ENCODE assay signal across 8 cellular contexts in the genomic region with DNA sequence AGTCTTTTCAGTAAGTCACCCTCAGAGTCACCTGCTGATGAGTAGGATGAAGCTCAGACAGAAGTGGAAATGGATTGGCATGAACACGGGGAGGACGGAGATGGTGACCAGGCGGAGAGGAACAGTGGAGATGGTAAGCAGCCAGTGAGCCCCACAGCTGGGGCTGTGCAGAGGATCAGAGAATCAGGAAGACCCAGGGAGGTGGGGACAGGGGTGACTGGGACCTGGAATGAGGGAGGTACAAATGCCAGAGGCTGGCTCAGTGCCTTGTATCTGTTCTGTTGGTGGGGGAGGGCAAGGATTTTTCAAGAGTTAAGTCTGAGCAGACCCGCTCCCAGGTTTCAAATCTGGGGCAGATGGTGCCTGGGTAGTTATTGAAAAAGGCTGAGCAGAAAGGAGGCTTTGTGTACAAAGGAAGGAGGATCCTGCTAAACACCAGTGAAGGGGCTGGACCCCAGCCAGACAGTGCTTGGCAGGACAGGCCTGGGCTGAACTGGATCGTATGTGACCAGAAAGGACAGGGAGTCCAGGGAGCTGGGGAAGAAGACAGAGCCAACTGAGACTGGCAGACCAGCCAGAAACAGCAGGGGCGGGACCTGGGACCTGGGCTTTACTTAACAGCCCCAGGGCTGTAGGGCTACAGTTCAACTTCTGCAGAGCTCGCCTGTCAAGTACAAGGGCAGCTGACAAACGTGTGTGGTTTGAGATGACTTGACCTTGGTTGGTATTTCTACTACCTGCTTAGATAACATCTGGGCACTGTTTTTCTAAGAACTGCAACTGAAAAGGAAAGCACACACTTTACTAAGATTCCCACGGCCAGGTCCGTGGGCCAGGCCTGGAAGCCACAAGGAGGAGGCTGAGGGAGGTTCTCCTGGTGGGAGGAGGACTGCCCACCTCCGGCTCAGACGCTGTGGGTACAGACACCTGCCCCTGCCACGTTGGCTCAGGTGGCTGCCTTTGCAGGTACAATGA. TPM values are rescaled to one million over a fixed set of nuclear protein-coding genes. Genes with fewer than 3 reads are reported as not detected.
DNase-seq lines count a peak whose midpoint lies in the region; ATAC-seq and TF ChIP-seq lines count a peak whose summit lies in the region.

No MANE protein-coding gene starts in this region.

- no peak overlapping the region for H3K4me3 ChIP-seq in CD4-positive, alpha-beta memory T cell (ENCODE audit: low read length in 2 of 2)

- H3K36me3 ChIP-seq in CD4-positive, alpha-beta memory T cell (ENCODE audit: insufficient read depth, low read length) = no peaks in the 10 kb centered on the region

- H3K27me3 ChIP-seq in CD4-positive, alpha-beta memory T cell (ENCODE audit: insufficient read depth, low read length) = no peaks in the 10 kb centered on the region

- peak overlapping the region in 1 of 5 experiments; percentile 49 for H3K4me3 Mint-ChIP-seq in brain
- H3K4me3 Mint-ChIP-seq in CD4-positive, alpha-beta memory T cell = no peak overlapping the region
- no peak overlapping the region for H3K4me3 Mint-ChIP-seq in activated CD4-positive, alpha-beta T cell treated with anti-CD3 and anti-CD28 coated beads, Interleukin-2, amount 10 ng/mL, durations not matched to agents 7 days and 5 days
- no peak overlapping the region for H3K4me3 Mint-ChIP-seq in activated naive CD4-positive, alpha-beta T cell treated with anti-CD3 and anti-CD28 coated beads, Interleukin-2, amount 10 ng/mL, durations not matched to agents 7 days and 5 days

- no peak for TF ChIP-seq CTCF in brain (conservative IDR thresholded peaks at IDR 0.05)

- peaks cover 14% of the 10 kb centered on the region for H3K27me3 Mint-ChIP-seq in brain
- peaks cover 15 to 21% of the 10 kb centered on the region in 2 donors for H3K27me3 Mint-ChIP-seq in CD4-positive, alpha-beta memory T cell
- peaks cover 11% of the 10 kb centered on the region for H3K27me3 Mint-ChIP-seq in activated CD4-positive, alpha-beta T cell treated with anti-CD3 and anti-CD28 coated beads, Interleukin-2, amount 10 ng/mL, durations not matched to agents 7 days and 5 days
- peaks cover 26% of the 10 kb centered on the region for H3K27me3 Mint-ChIP-seq in activated naive CD4-positive, alpha-beta T cell treated with anti-CD3 and anti-CD28 coated beads, Interleukin-2, amount 10 ng/mL, durations not matched to agents 7 days and 5 days

- CTCF ChIA-PET in CD4-positive, alpha-beta memory T cell (lab: Charles Lee; ENCODE audit: partially characterized antibody) = interaction anchor here (1.4 kb wide), 1 partner anchor 22 kb away, joined by 3 read pairs; no protein-coding TSS in a partner anchor
- CTCF ChIA-PET in activated CD4-positive, alpha-beta T cell treated with anti-CD3 and anti-CD28 coated beads, Interleukin-2, amount 10 ng/mL, durations not matched to agents 7 days and 5 days (lab: Charles Lee) = no interaction called here
- CTCF ChIA-PET in activated naive CD4-positive, alpha-beta T cell treated with anti-CD3 and anti-CD28 coated beads, Interleukin-2, amount 10 ng/mL, durations not matched to agents 7 days and 5 days (lab: Charles Lee) = no interaction called here

- POLR2A ChIA-PET in CD4-positive, alpha-beta memory T cell (lab: Charles Lee; ENCODE audit: partially characterized antibody) = no interaction called here
- POLR2A ChIA-PET in activated CD4-positive, alpha-beta T cell treated with anti-CD3 and anti-CD28 coated beads, Interleukin-2, amount 10 ng/mL, durations not matched to agents 7 days and 5 days (lab: Charles Lee) = no interaction called here

- intact Hi-C loops in posterior cingulate gyrus (cut with DNase I) = no loop called here
- intact Hi-C loops in CD4-positive, alpha-beta memory T cell (cut with micrococcal nuclease) = no loop called here

- no peak overlapping the region for H3K27ac ChIP-seq in CD4-positive, alpha-beta memory T cell (ENCODE audit: low read depth, low read length)

- H3K36me3 Mint-ChIP-seq in brain = no peaks in the 10 kb centered on the region
- no peaks in the 10 kb centered on the region for H3K36me3 Mint-ChIP-seq in CD4-positive, alpha-beta memory T cell
- H3K36me3 Mint-ChIP-seq in activated CD4-positive, alpha-beta T cell treated with anti-CD3 and anti-CD28 coated beads, Interleukin-2, amount 10 ng/mL, durations not matched to agents 7 days and 5 days (ENCODE audit: low read depth) = no peaks in the 10 kb centered on the region
- H3K36me3 Mint-ChIP-seq in activated naive CD4-positive, alpha-beta T cell treated with anti-CD3 and anti-CD28 coated beads, Interleukin-2, amount 10 ng/mL, durations not matched to agents 7 days and 5 days = no peaks in the 10 kb centered on the region

- H3K9me3 Mint-ChIP-seq in brain = peaks cover 12 to 22% (median 17%) of the 10 kb centered on the region in 5 experiments
- peaks cover 0 to 16% (median 8%) of the 10 kb centered on the region in 8 donors for H3K9me3 Mint-ChIP-seq in CD4-positive, alpha-beta memory T cell
- peaks cover 5% of the 10 kb centered on the region for H3K9me3 Mint-ChIP-seq in activated CD4-positive, alpha-beta T cell treated with anti-CD3 and anti-CD28 coated beads, Interleukin-2, amount 10 ng/mL, durations not matched to agents 7 days and 5 days
- H3K9me3 Mint-ChIP-seq in activated naive CD4-positive, alpha-beta T cell treated with anti-CD3 and anti-CD28 coated beads, Interleukin-2, amount 10 ng/mL, durations not matched to agents 7 days and 5 days = peaks cover 5% of the 10 kb centered on the region

- H3K9me3 ChIP-seq in CD4-positive, alpha-beta memory T cell (ENCODE audit: control insufficient read depth in 1 of 2, low read length in 2 of 2) = no peaks in the 10 kb centered on the region

- H3K4me1 ChIP-seq in CD4-positive, alpha-beta memory T cell (ENCODE audit: insufficient read depth, low read length) = no peaks in the 10 kb centered on the region

- DNase-seq in posterior cingulate gyrus (peak; percentile 65 to 96 (median 80)), activated gamma-delta T cell (lab: John Stamatoyannopoulos, UW) (no peak)
- no peak for DNase-seq in CD4-positive, alpha-beta memory T cell
- DNase-seq in activated CD4-positive, alpha-beta T cell treated with anti-CD3 and anti-CD28 coated beads, Interleukin-2, amount 10 ng/mL, durations not matched to agents 7 days and 5 days = no peak
- no peak for DNase-seq in activated naive CD4-positive, alpha-beta T cell treated with anti-CD3 and anti-CD28 coated beads, Interleukin-2, amount 10 ng/mL, durations not matched to agents 7 days and 5 days

- peak overlapping the region; percentile 42 to 92 (median 62) for H3K27ac Mint-ChIP-seq in brain
- peak overlapping the region in 1 of 7 donors; percentile 77 for H3K27ac Mint-ChIP-seq in CD4-positive, alpha-beta memory T cell
- no peak overlapping the region for H3K27ac Mint-ChIP-seq in activated CD4-positive, alpha-beta T cell treated with anti-CD3 and anti-CD28 coated beads, Interleukin-2, amount 10 ng/mL, durations not matched to agents 7 days and 5 days
- H3K27ac Mint-ChIP-seq in activated naive CD4-positive, alpha-beta T cell treated with anti-CD3 and anti-CD28 coated beads, Interleukin-2, amount 10 ng/mL, durations not matched to agents 7 days and 5 days = no peak overlapping the region

- H3K4me1 Mint-ChIP-seq in brain = peaks cover 28% of the 10 kb centered on the region
- H3K4me1 Mint-ChIP-seq in CD4-positive, alpha-beta memory T cell = peaks cover 2 to 22% (median 11%) of the 10 kb centered on the region in 4 donors
- H3K4me1 Mint-ChIP-seq in activated CD4-positive, alpha-beta T cell treated with anti-CD3 and anti-CD28 coated beads, Interleukin-2, amount 10 ng/mL, durations not matched to agents 7 days and 5 days = peaks cover 27% of the 10 kb centered on the region
- H3K4me1 Mint-ChIP-seq in activated naive CD4-positive, alpha-beta T cell treated with anti-CD3 and anti-CD28 coated beads, Interleukin-2, amount 10 ng/mL, durations not matched to agents 7 days and 5 days = peaks cover 8% of the 10 kb centered on the region

- ATAC-seq in GM18907 (IDR thresholded peaks at IDR 0.05; ENCODE audit: unreplicated experiment) = peak; percentile 68
- peak; percentile 54 for ATAC-seq in HG03439 (IDR thresholded peaks at IDR 0.05; ENCODE audit: unreplicated experiment)

RNA-seq across cellular contexts. Expression of gene FRMPD2, which starts 13.2 kb away (rescaled TPM):
- polyA plus RNA-seq in brain (ENCODE audit: insufficient read depth, low read depth, low replicate concordance) = 1.3 TPM
- total RNA-seq in CD4-positive, alpha-beta memory T cell = not detected
- polyA plus RNA-seq in CD4-positive, alpha-beta memory T cell = not detected
- total RNA-seq in activated CD4-positive, alpha-beta T cell treated with anti-CD3 and anti-CD28 coated beads, Interleukin-2, amount 10 ng/mL, durations not matched to agents 7 days and 5 days = not detected

RNA-seq across cellular contexts. Expression of gene MAPK8, which starts 18.8 kb away (rescaled TPM):
- 51.9 TPM for polyA plus RNA-seq in brain (ENCODE audit: insufficient read depth, low read depth, low replicate concordance)
- total RNA-seq in CD4-positive, alpha-beta memory T cell = 10 to 100 TPM; 47.6 to 49.9 TPM
- 10 to 100 TPM; 13.3 to 22.3 TPM for polyA plus RNA-seq in CD4-positive, alpha-beta memory T cell
- 10 to 100 TPM; 30.5 to 32.3 TPM for total RNA-seq in activated CD4-positive, alpha-beta T cell treated with anti-CD3 and anti-CD28 coated beads, Interleukin-2, amount 10 ng/mL, durations not matched to agents 7 days and 5 days

Comparison
In these comparisons a context has a peak if more than half of its experiments do, and no peak if none do; other contexts are left out.
1. H3K27ac Mint-ChIP-seq: peak in brain (5 of 5); none in activated CD4-positive, alpha-beta T cell treated with anti-CD3 and anti-CD28 coated beads, Interleukin-2, amount 10 ng/mL, durations not matched to agents 7 days and 5 days (single experiment) and activated naive CD4-positive, alpha-beta T cell treated with anti-CD3 and anti-CD28 coated beads, Interleukin-2, amount 10 ng/mL, durations not matched to agents 7 days and 5 days (single experiment).
2. DNase-seq: peak in posterior cingulate gyrus (10 of 10); none in CD4-positive, alpha-beta memory T cell (0 of 5), activated gamma-delta T cell (single experiment), activated CD4-positive, alpha-beta T cell treated with anti-CD3 and anti-CD28 coated beads, Interleukin-2, amount 10 ng/mL, durations not matched to agents 7 days and 5 days (single experiment) and activated naive CD4-positive, alpha-beta T cell treated with anti-CD3 and anti-CD28 coated beads, Interleukin-2, amount 10 ng/mL, durations not matched to agents 7 days and 5 days (single experiment).